12 cellular contexts compared by ENCODE assay signal in genomic region chr19:55398200-55398947, GRCh38. TPM values are rescaled to one million over a fixed set of nuclear protein-coding genes. Genes with fewer than 3 reads are reported as not detected.
DNase-seq lines count a peak whose midpoint lies in the region; TF ChIP-seq lines count a peak whose summit lies in the region.
"Had no signal": no experiment of that assay in that cellular context is flagged by ENCODE, and none has a peak within 500 bp of the region (broad histone marks: within the 10 kb centered on the region; RNA-seq: fewer than 3 reads in every experiment).

No MANE protein-coding gene starts in this region.

- peaks cover 28% of the 10 kb centered on the region for H3K36me3 ChIP-seq in osteoblast (ENCODE audit: insufficient read depth, low read length)

- no peak overlapping the region for H2AFZ ChIP-seq in osteoblast (ENCODE audit: low read length)

- peaks cover 37% of the 10 kb centered on the region for H4K20me1 ChIP-seq in osteoblast (ENCODE audit: insufficient read depth, low read length)

- peaks cover 9% of the 10 kb centered on the region for H3K79me2 ChIP-seq in osteoblast (ENCODE audit: insufficient read depth, low read length)

- H3K27ac ChIP-seq in RWPE1 (peak overlapping the region; percentile 34), osteoblast (ENCODE audit: low read depth, low read length) (no peak overlapping the region)
- H3K27ac ChIP-seq: thyroid gland had no signal

- no peak for TF ChIP-seq CTCF in RWPE1 (conservative IDR thresholded peaks at IDR 0.05; ENCODE audit: low read depth)
- no peak for TF ChIP-seq CTCF in osteoblast (IDR thresholded peaks at IDR 0.05; ENCODE audit: extremely low read depth, low read depth, low read length)

- no peaks in the 10 kb centered on the region for H3K4me1 ChIP-seq in osteoblast (ENCODE audit: insufficient read depth, low read length)

- DNase-seq in SIG-M5 treated with dmso at 0.1 percent for 504 hours (lab: John Stamatoyannopoulos, UW; ENCODE audit: unreplicated experiment) (peak; percentile 80), SIG-M5 (lab: John Stamatoyannopoulos, UW) (no peak), RWPE1 (ENCODE audit: low spot score) (no peak), osteoblast (ENCODE audit: insufficient read length, low spot score, missing footprints) (peak; percentile 61), COLO829 (ENCODE audit: low spot score) (no peak), NCI-H446 (lab: John Stamatoyannopoulos, UW) (no peak)
- DNase-seq: midbrain, NCI-H774, retina, thyroid gland had no signal

- no peak overlapping the region for H3K4me3 ChIP-seq in osteoblast (ENCODE audit: insufficient read depth, low read length)
- H3K4me3 ChIP-seq: thyroid gland had no signal

- H3K4me2 ChIP-seq in osteoblast (ENCODE audit: insufficient read depth, low read length): no peak overlapping the region

- no peaks in the 10 kb centered on the region for H3K27me3 ChIP-seq in osteoblast (ENCODE audit: insufficient read depth, low read length)
- H3K27me3 ChIP-seq: thyroid gland had no signal

- POLR2A ChIA-PET in RWPE1 (lab: Yijun Ruan, JAX; ENCODE audit: low non-redundant PET): no interaction called here

- no peaks in the 10 kb centered on the region for H3K9me3 ChIP-seq in osteoblast (ENCODE audit: low read depth, low read length)
- H3K9me3 ChIP-seq: thyroid gland had no signal

- CTCF ChIA-PET in RWPE1 (lab: Yijun Ruan, JAX): interaction anchor here (0.6 to 0.7 kb wide), 2 partner anchors 59 to 232 kb away, joined by 3 read pairs; partner anchors contain the start of gene KMT5C

RNA-seq across cellular contexts. Expression of gene UBE2S, which starts 9.2 kb away (rescaled TPM):
- 37.3 and 66.9 TPM in 2 replicates for total RNA-seq in osteoblast

RNA-seq across cellular contexts. Expression of gene RPL28, which starts 12.6 kb away (rescaled TPM):
- 223 and 310 TPM in 2 replicates for total RNA-seq in osteoblast

RNA-seq across cellular contexts. Expression of gene TMEM238, which starts 14.3 kb away (rescaled TPM):
- total RNA-seq in osteoblast: 0.29 TPM in 1 of 2 replicates, not detected in the other

RNA-seq across cellular contexts. Expression of gene TMEM190, which starts 21.7 kb away (rescaled TPM):
- total RNA-seq in osteoblast: not detected in 2 replicates
- total RNA-seq: bronchial epithelial cell, esophagus mucosa, thyroid gland had no signal

RNA-seq across cellular contexts. Expression of gene IL11, which starts 28.1 kb away (rescaled TPM):
- total RNA-seq in osteoblast: 0.36 and 1.2 TPM in 2 replicates
- total RNA-seq: thyroid gland had no signal

Comparison
In these comparisons a context has a peak if more than half of its experiments do, and no peak if none do; other contexts are left out.
1. DNase-seq: peak in SIG-M5 treated with dmso at 0.1 percent for 504 hours (single experiment) and osteoblast (single experiment); none in SIG-M5 (single experiment), RWPE1 (single experiment), COLO829 (single experiment) and NCI-H446 (0 of 2).